Comparison of ENCODE assay signal across 8 cellular contexts in genomic region chr10:69123747-69124557, GRCh38. TPM values are rescaled to one million over a fixed set of nuclear protein-coding genes. Genes with fewer than 3 reads are reported as not detected.
A peak's percentile ranks its signal among the peaks of the same experiment; 100 is the strongest.
DNase-seq lines count a peak whose midpoint lies in the region; ATAC-seq and TF ChIP-seq lines count a peak whose summit lies in the region.

Gene VPS26A (plus strand): TSS chr10:69124178. CDS start chr10:69124278, 100 bp downstream.

- H3K4me3 ChIP-seq in epithelial cell of esophagus (ENCODE audit: low read length) (peak within 1 kb of the TSS; percentile 85), mucosa of descending colon (peak within 1 kb of the TSS; percentile 88)

- no peak for TF ChIP-seq RAD21 in Ishikawa (IDR thresholded peaks at IDR 0.05; ENCODE audit: low read depth)

- DNase-seq in DMS153 treated with DMSO at 0.1 percent for 48 hours (lab: John Stamatoyannopoulos, UW; ENCODE audit: unreplicated experiment), result peak; percentile 89
- DNase-seq in OCI-M2 (lab: John Stamatoyannopoulos, UW; ENCODE audit: unreplicated experiment), result peak; percentile 69
- DNase-seq in activated T-cell treated with anti-CD3 and anti-CD28 coated beads for 4 hours, result peak; percentile 98
- peak; percentile 99 for DNase-seq in epithelial cell of esophagus (ENCODE audit: low read depth)
- DNase-seq in mucosa of descending colon, result peak; percentile 99 to 100 (median 100)
- peak; percentile 99 for DNase-seq in stimulated activated CD8-positive, alpha-beta memory T cell treated with anti-CD3 and anti-CD28 coated beads, Interleukin-4, amount 100 ng/mL, for 24 hours (ENCODE audit: low read depth)

- no peaks in the 10 kb centered on the region for H3K36me3 ChIP-seq in mucosa of descending colon (ENCODE audit: low read depth)

- no peaks in the 10 kb centered on the region for H3K9me3 ChIP-seq in mucosa of descending colon

- 0 out of 2 replicates have a peak, but pooled peaks have one; percentile 19 for TF ChIP-seq EP300 in Ishikawa (IDR thresholded peaks at IDR 0.05; ENCODE audit: borderline replicate concordance)

- ATAC-seq in GM21576 (IDR thresholded peaks at IDR 0.05; ENCODE audit: unreplicated experiment) (peak; percentile 81), mucosa of descending colon (peak; percentile 98)

- intact Hi-C loops in mucosa of descending colon (cut with DNase I, micrococcal nuclease), result no loop called here

- peaks cover 13% of the 10 kb centered on the region for H3K4me1 ChIP-seq in mucosa of descending colon (ENCODE audit: low read depth)

- TF ChIP-seq CTCF in epithelial cell of esophagus (IDR thresholded peaks at IDR 0.05; ENCODE audit: insufficient read depth, low read depth, low read length, missing control alignments) (no peak), mucosa of descending colon (IDR thresholded peaks at IDR 0.05) (no peak)

TF ChIP-seq in Ishikawa, 13 proteins besides CTCF, POLR2A, EP300 and RAD21:
- TF ChIP-seq TAF1 (IDR thresholded peaks at IDR 0.05; ENCODE audit: low read depth) (peak; percentile 73), MAX (IDR thresholded peaks at IDR 0.05) (peak; percentile 65; the same call in 1 of the 2 replicates), CREB1 (IDR thresholded peaks at IDR 0.05; ENCODE audit: low read depth) (no peak), EGR1 (IDR thresholded peaks at IDR 0.05) (peak; percentile 92), USF1 (IDR thresholded peaks at IDR 0.05) (peak; percentile 99)

RNA-seq across cellular contexts. Expression of gene VPS26A, which starts in this region (rescaled TPM):
- 10 to 100 TPM; 51.7 to 64.0 (median 61.7) TPM for total RNA-seq in mucosa of descending colon

Comparison
In these comparisons a context has a peak if more than half of its experiments do, and no peak if none do; other contexts are left out.
1. Peak in every context shown above with its lines: DNase-seq, ATAC-seq and H3K4me3 ChIP-seq.